Comparison of ENCODE assay signal across 17 cellular contexts in the genomic region with DNA sequence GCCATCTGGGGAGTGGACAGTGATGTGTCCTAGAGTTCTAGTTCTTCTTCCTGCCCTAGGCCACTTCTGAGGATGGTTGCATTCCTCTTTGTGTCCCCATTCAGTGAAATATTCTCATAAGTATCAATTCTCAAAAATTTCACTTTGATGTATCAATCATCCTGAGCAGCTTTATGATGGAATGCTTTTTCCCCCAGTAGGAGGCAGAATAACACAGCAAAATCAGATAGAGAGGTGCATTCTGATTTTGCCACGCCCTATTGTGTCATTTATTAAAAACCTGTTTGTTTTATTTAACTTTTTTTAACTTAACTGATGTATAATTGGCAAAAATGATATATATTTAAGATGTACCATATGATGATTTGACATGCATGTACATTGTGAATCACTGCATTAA.
DNase-seq lines count a peak whose midpoint lies in the region; ATAC-seq, FAIRE-seq and TF ChIP-seq lines count a peak whose summit lies in the region.
"Had no signal": no experiment of that assay in that cellular context is flagged by ENCODE, and none has a peak within 500 bp of the region (broad histone marks: within the 10 kb centered on the region; RNA-seq: fewer than 3 reads in every experiment).

No MANE protein-coding gene starts in this region.

- 23% methylated on average over 1 of the region's 1 CpG for WGBS in liver
- WGBS in HepG2 (ENCODE audit: low lambda C conversion rate), result 0% methylated on average over 1 of the region's 1 CpG
- WGBS in K562 (ENCODE audit: insufficient coverage, low coverage, missing lambda C conversion rate), result 0% methylated on average over 1 of the region's 1 CpG
- 32 to 38% methylated on average over 1 of the region's 1 CpG for WGBS in body of pancreas, 2 donors

- TF ChIP-seq CTCF in liver (IDR thresholded peaks at IDR 0.05; ENCODE audit: low read depth, low read length, missing input control) (no peak), HepG2 (CRISPR knock-in tag; IDR thresholded peaks at IDR 0.05) (no peak), KMS-11 (conservative IDR thresholded peaks at IDR 0.05; ENCODE audit: low read depth, low read length) (peak; percentile 16; the same call in 1 of the 2 replicates), K562 (IDR thresholded peaks at IDR 0.05 in 2 of 3, conservative IDR thresholded peaks at IDR 0.05 in 1 of 3; ENCODE audit: insufficient read depth in 2 of 3, low read depth in 1 of 3, low read length in 3 of 3) (peak in 2 of 3 experiments; percentile 24 to 32; a peak in 3 of 6 replicates), D721Med (IDR thresholded peaks at IDR 0.05; ENCODE audit: insufficient read depth, missing control alignments) (no peak), body of pancreas (IDR thresholded peaks at IDR 0.05) (peak in 3 of 7 experiments; percentile 39 to 49 (median 42))

- H3K27me3 Mint-ChIP-seq in activated naive CD4-positive, alpha-beta T cell treated with anti-CD3 and anti-CD28 coated beads, Interleukin-2, amount 10 ng/mL, durations not matched to agents 7 days and 5 days, result no peaks in the 10 kb centered on the region
- H3K27me3 Mint-ChIP-seq: effector memory CD8-positive, alpha-beta T cell had no signal

- H3K4me3 Mint-ChIP-seq in activated naive CD4-positive, alpha-beta T cell treated with anti-CD3 and anti-CD28 coated beads, Interleukin-2, amount 10 ng/mL, durations not matched to agents 7 days and 5 days, result no peak overlapping the region
- H3K4me3 Mint-ChIP-seq: activated T-cell treated with anti-CD3 and anti-CD28 coated beads, Interleukin-2, amount 50 U/mL, for 4 hours; effector memory CD8-positive, alpha-beta T cell had no signal

- no peak overlapping the region for H3K4me3 ChIP-seq in liver (ENCODE audit: low read depth in 1 of 3, low read length in 3 of 3)
- no peak overlapping the region for H3K4me3 ChIP-seq in HepG2 (replicated peaks in 1 of 3; ENCODE audit: insufficient read depth in 1 of 3, low read depth in 2 of 3, low read length in 3 of 3)
- H3K4me3 ChIP-seq in KMS-11 (IDR thresholded peaks at IDR 0.05; ENCODE audit: insufficient read depth, low read depth, low read length), result no peak overlapping the region
- no peak overlapping the region for H3K4me3 ChIP-seq in K562
- no peak overlapping the region for H3K4me3 ChIP-seq in body of pancreas
- H3K4me3 ChIP-seq: SJCRH30, thoracic aorta had no signal

- H2AFZ ChIP-seq in HepG2 (ENCODE audit: low read length), result no peak overlapping the region
- H2AFZ ChIP-seq in KMS-11 (ENCODE audit: low read depth), result no peak overlapping the region
- H2AFZ ChIP-seq in K562 (ENCODE audit: low read depth, low read length), result no peak overlapping the region

- peak; percentile 46 to 47 for TF ChIP-seq RAD21 in liver (IDR thresholded peaks at IDR 0.05)
- no peak for TF ChIP-seq RAD21 in HepG2 (CRISPR knock-in tag; IDR thresholded peaks at IDR 0.05)
- TF ChIP-seq RAD21 in K562 (CRISPR knock-in tag; conservative IDR thresholded peaks at IDR 0.05 in 1 of 2, IDR thresholded peaks at IDR 0.05 in 1 of 2), result peak; percentile 48 to 68; a peak in 3 of 4 replicates

- H3K36me3 ChIP-seq in liver (ENCODE audit: control insufficient read depth in 4 of 4, insufficient read depth in 3 of 4, low read depth in 1 of 4, low read length in 3 of 4) (no peaks in the 10 kb centered on the region), HepG2 (replicated peaks in 1 of 2; ENCODE audit: control insufficient read depth in 1 of 2, insufficient read depth in 2 of 2, low read length in 2 of 2) (no peaks in the 10 kb centered on the region), KMS-11 (ENCODE audit: insufficient read depth) (no peaks in the 10 kb centered on the region), K562 (ENCODE audit: control insufficient read depth, insufficient read depth, low read length) (no peaks in the 10 kb centered on the region), body of pancreas (replicated peaks in 1 of 2; ENCODE audit: insufficient read depth in 1 of 2, low read depth in 2 of 2) (no peaks in the 10 kb centered on the region)
- H3K36me3 ChIP-seq: SJCRH30, thoracic aorta had no signal

- H3K9me3 ChIP-seq in liver (ENCODE audit: control insufficient read depth in 4 of 4, low read length in 3 of 4) (no peaks in the 10 kb centered on the region), HepG2 (ENCODE audit: low read length) (peaks cover 89% of the 10 kb centered on the region), K562 (replicated peaks; ENCODE audit: control insufficient read depth, insufficient read depth, low read depth, low read length) (no peaks in the 10 kb centered on the region), body of pancreas (no peaks in the 10 kb centered on the region)
- H3K9me3 ChIP-seq: SJCRH30, thoracic aorta had no signal

- no peaks in the 10 kb centered on the region for H3K36me3 Mint-ChIP-seq in activated naive CD4-positive, alpha-beta T cell treated with anti-CD3 and anti-CD28 coated beads, Interleukin-2, amount 10 ng/mL, durations not matched to agents 7 days and 5 days

- H4K20me1 ChIP-seq in HepG2 (ENCODE audit: insufficient read depth, low read length) (no peaks in the 10 kb centered on the region), KMS-11 (ENCODE audit: insufficient read depth) (no peaks in the 10 kb centered on the region), K562 (replicated peaks; ENCODE audit: control insufficient read depth, insufficient read depth, low read length) (no peaks in the 10 kb centered on the region)

- BruUV-seq in HepG2 (replicated peaks; lab: Mats Ljungman, UMichigan) (no TSS peak), K562 (replicated peaks; lab: Mats Ljungman, UMichigan) (no TSS peak)

- no peak for TF ChIP-seq POLR2A in HepG2 (IDR thresholded peaks at IDR 0.05; ENCODE audit: insufficient read depth in 1 of 2, low read depth in 2 of 2, low read length in 2 of 2)
- no peak for TF ChIP-seq POLR2A in K562 (conservative IDR thresholded peaks at IDR 0.05)
- TF ChIP-seq POLR2A in body of pancreas (IDR thresholded peaks at IDR 0.05), result no peak

- intact Hi-C loops in HepG2 (cut with micrococcal nuclease; ENCODE audit: unreplicated experiment), result no loop called here
- intact Hi-C loops in K562 (cut with micrococcal nuclease), result loop anchor here (10.0 kb wide), 1 partner anchor 590 kb away; no protein-coding TSS in a partner anchor
- intact Hi-C loops in body of pancreas (cut with DNase I), result no loop called here

- DNase-seq in HepG2 (ENCODE audit: low spot score) (no peak), K562 (ENCODE audit: extremely low read depth in 1 of 4, low spot score in 3 of 4) (peak in 2 of 4 experiments; percentile 3 to 11), D721Med (ENCODE audit: insufficient read length, low spot score) (no peak), body of pancreas (no peak), COLO668 (lab: John Stamatoyannopoulos, UW; ENCODE audit: unreplicated experiment) (no peak)
- no peak for DNase-seq in activated naive CD4-positive, alpha-beta T cell treated with anti-CD3 and anti-CD28 coated beads, Interleukin-2, amount 10 ng/mL, durations not matched to agents 7 days and 5 days
- DNase-seq: activated T-cell treated with anti-CD3 and anti-CD28 coated beads, Interleukin-2, amount 50 U/mL, for 4 hours; Calu3; effector memory CD8-positive, alpha-beta T cell; mesenchymal stem cell; MV-4-11; NCI-H2107; retina had no signal

- ATAC-seq in HepG2, result no peak
- no peak for ATAC-seq in K562
- ATAC-seq in body of pancreas, result no peak
- ATAC-seq: activated T-cell treated with anti-CD3 and anti-CD28 coated beads, Interleukin-2, amount 50 U/mL, for 4 hours; effector memory CD8-positive, alpha-beta T cell had no signal

- no peaks in the 10 kb centered on the region for H3K9me1 ChIP-seq in K562 (ENCODE audit: control insufficient read depth, insufficient read depth, low read length)

- no peak overlapping the region for H3K4me2 ChIP-seq in HepG2 (ENCODE audit: low read depth, low read length)
- H3K4me2 ChIP-seq in KMS-11, result no peak overlapping the region
- H3K4me2 ChIP-seq in K562 (ENCODE audit: insufficient read depth, low read length), result no peak overlapping the region

- POLR2A ChIA-PET in HepG2 (lab: Yijun Ruan, JAX), result no interaction called here
- POLR2A ChIA-PET in K562 (lab: Yijun Ruan, JAX), result interaction anchor here (1.2 kb wide), 1 partner anchor 18 kb away, joined by 3 read pairs; no protein-coding TSS in a partner anchor

- H3K9ac ChIP-seq in liver (ENCODE audit: low read depth in 1 of 2, low read length in 2 of 2), result no peak overlapping the region
- H3K9ac ChIP-seq in HepG2 (ENCODE audit: insufficient read depth, low read depth, low read length), result no peak overlapping the region
- no peak overlapping the region for H3K9ac ChIP-seq in KMS-11
- H3K9ac ChIP-seq in K562 (ENCODE audit: insufficient read depth in 1 of 2, low read depth in 2 of 2, low read length in 2 of 2), result no peak overlapping the region

- no peak overlapping the region for H3K27ac ChIP-seq in liver (ENCODE audit: low read depth in 1 of 2, low read length in 2 of 2)
- H3K27ac ChIP-seq in HepG2 (ENCODE audit: extremely low read length, insufficient read depth, low read length), result no peak overlapping the region
- no peak overlapping the region for H3K27ac ChIP-seq in KMS-11
- no peak overlapping the region for H3K27ac ChIP-seq in K562 (ENCODE audit: extremely low read depth, low read depth, low read length)
- no peak overlapping the region for H3K27ac ChIP-seq in body of pancreas
- H3K27ac ChIP-seq: SJCRH30, thoracic aorta had no signal

- CTCF ChIA-PET in HepG2 (lab: Yijun Ruan, JAX; ENCODE audit: low intra/inter-chr PET ratio, low total read pairs) (no interaction called here), K562 (lab: Yijun Ruan, JAX; ENCODE audit: low intra/inter-chr PET ratio) (no interaction called here)
- CTCF ChIA-PET in activated naive CD4-positive, alpha-beta T cell treated with anti-CD3 and anti-CD28 coated beads, Interleukin-2, amount 10 ng/mL, durations not matched to agents 7 days and 5 days (lab: Charles Lee), result no interaction called here

- H3K79me2 ChIP-seq in HepG2 (ENCODE audit: insufficient read depth, low read length), result no peaks in the 10 kb centered on the region
- no peaks in the 10 kb centered on the region for H3K79me2 ChIP-seq in KMS-11 (ENCODE audit: insufficient read depth, low read depth)
- no peaks in the 10 kb centered on the region for H3K79me2 ChIP-seq in K562 (ENCODE audit: control insufficient read depth, insufficient read depth, low read length)

- H3K4me1 ChIP-seq in liver (ENCODE audit: control insufficient read depth in 4 of 4, insufficient read depth in 4 of 4, low read length in 3 of 4) (no peaks in the 10 kb centered on the region), HepG2 (ENCODE audit: insufficient read depth, low read length) (no peaks in the 10 kb centered on the region), KMS-11 (ENCODE audit: low read depth, poor library complexity, severe bottlenecking) (no peaks in the 10 kb centered on the region), K562 (replicated peaks in 1 of 2; ENCODE audit: control insufficient read depth in 2 of 2, insufficient read depth in 2 of 2, low read length in 2 of 2) (no peaks in the 10 kb centered on the region), body of pancreas (no peaks in the 10 kb centered on the region)
- H3K4me1 ChIP-seq: SJCRH30 had no signal

- peaks cover 6% of the 10 kb centered on the region for H3K9me3 Mint-ChIP-seq in activated naive CD4-positive, alpha-beta T cell treated with anti-CD3 and anti-CD28 coated beads, Interleukin-2, amount 10 ng/mL, durations not matched to agents 7 days and 5 days
- H3K9me3 Mint-ChIP-seq: activated T-cell treated with anti-CD3 and anti-CD28 coated beads, Interleukin-2, amount 50 U/mL, for 4 hours had no signal

- H3K27ac Mint-ChIP-seq in activated naive CD4-positive, alpha-beta T cell treated with anti-CD3 and anti-CD28 coated beads, Interleukin-2, amount 10 ng/mL, durations not matched to agents 7 days and 5 days, result no peak overlapping the region
- H3K27ac Mint-ChIP-seq: effector memory CD8-positive, alpha-beta T cell had no signal

- in situ Hi-C loops in HepG2 (cut with HindIII; ENCODE audit: extremely low pct_ligation_motif_present, low pct_unique_long_range_greater_than_20kb) (no loop called here), K562 (cut with MboI) (no loop called here)

- H3K27me3 ChIP-seq in liver (ENCODE audit: control insufficient read depth in 4 of 4, insufficient read depth in 4 of 4, low read length in 3 of 4) (no peaks in the 10 kb centered on the region), HepG2 (ENCODE audit: control insufficient read depth in 1 of 2, insufficient read depth in 2 of 2, low read length in 2 of 2) (no peaks in the 10 kb centered on the region), KMS-11 (ENCODE audit: insufficient read depth, low read depth) (no peaks in the 10 kb centered on the region), K562 (ENCODE audit: control insufficient read depth in 2 of 2, insufficient read depth in 2 of 2, low read length in 2 of 2) (no peaks in the 10 kb centered on the region), body of pancreas (no peaks in the 10 kb centered on the region)
- H3K27me3 ChIP-seq: SJCRH30 had no signal

- no peak for FAIRE-seq in HepG2 (lab: Jason Lieb, UNC)
- no peak for FAIRE-seq in K562 (lab: Jason Lieb, UNC)
- FAIRE-seq in D721Med (lab: Jason Lieb, UNC), result no peak

- no peaks in the 10 kb centered on the region for H3K4me1 Mint-ChIP-seq in activated naive CD4-positive, alpha-beta T cell treated with anti-CD3 and anti-CD28 coated beads, Interleukin-2, amount 10 ng/mL, durations not matched to agents 7 days and 5 days

- TF ChIP-seq EP300 in HepG2 (IDR thresholded peaks at IDR 0.05; ENCODE audit: low read depth in 2 of 2, low read length in 2 of 2), result no peak
- TF ChIP-seq EP300 in HepG2 (CRISPR knock-in tag; IDR thresholded peaks at IDR 0.05; ENCODE audit: borderline replicate concordance), result no peak
- no peak for TF ChIP-seq EP300 in K562 (IDR thresholded peaks at IDR 0.05; ENCODE audit: low read length)

Comparison
In these comparisons a context has a peak if more than half of its experiments do, and no peak if none do; other contexts are left out.
1. CTCF ChIP-seq: peak in KMS-11 (single experiment) and K562 (2 of 3); none in liver (single experiment), HepG2 (single experiment) and D721Med (single experiment).